ENCODE assay signal across 1 cellular context in genomic region chr1:94955767-94956632, GRCh38.
TF ChIP-seq lines count a peak whose summit lies in the region.

No MANE protein-coding gene starts in this region.

TF ChIP-seq in HepG2, 621 proteins besides CTCF, POLR2A, EP300 and RAD21 (continued from another document and continues in another):
- TF ChIP-seq PAXIP1 (CRISPR knock-in tag; conservative IDR thresholded peaks at IDR 0.05) (peak; percentile 37), REPIN1 (CRISPR knock-in tag; IDR thresholded peaks at IDR 0.05; ENCODE audit: borderline replicate concordance, low read depth) (no peak), SMYD3 (CRISPR knock-in tag; IDR thresholded peaks at IDR 0.05) (no peak), RXRB (CRISPR knock-in tag; IDR thresholded peaks at IDR 0.05; ENCODE audit: borderline replicate concordance) (peak; percentile 18; the same call in 1 of the 2 replicates), ZNF740 (CRISPR knock-in tag; IDR thresholded peaks at IDR 0.05) (no peak), ZNF670 (CRISPR knock-in tag; IDR thresholded peaks at IDR 0.05; ENCODE audit: borderline replicate concordance) (no peak), ZFY (CRISPR knock-in tag; IDR thresholded peaks at IDR 0.05) (peak; percentile 45; the same call in 1 of the 2 replicates), ZSCAN30 (CRISPR knock-in tag; IDR thresholded peaks at IDR 0.05) (no peak), ZNF224 (CRISPR knock-in tag; IDR thresholded peaks at IDR 0.05) (no peak), ZNF335 (CRISPR knock-in tag; IDR thresholded peaks at IDR 0.05) (no peak), KLF6 (CRISPR knock-in tag; IDR thresholded peaks at IDR 0.05) (no peak), ETV5 (CRISPR knock-in tag; IDR thresholded peaks at IDR 0.05; ENCODE audit: borderline replicate concordance) (no peak), ZFP36L2 (CRISPR knock-in tag; IDR thresholded peaks at IDR 0.05) (no peak), ATF7-NPFF (CRISPR knock-in tag; IDR thresholded peaks at IDR 0.05; ENCODE audit: low read depth) (no peak), ZFX (CRISPR knock-in tag; IDR thresholded peaks at IDR 0.05; ENCODE audit: low read depth) (peak; percentile 54), CREB1 (IDR thresholded peaks at IDR 0.05) (no peak), CREB1 (CRISPR knock-in tag; IDR thresholded peaks at IDR 0.05) (no peak), SP5 (CRISPR knock-in tag; IDR thresholded peaks at IDR 0.05; ENCODE audit: borderline replicate concordance, low read depth) (no peak), ESRRA (CRISPR knock-in tag; IDR thresholded peaks at IDR 0.05; ENCODE audit: low read depth) (no peak), ZBTB7A (CRISPR knock-in tag; IDR thresholded peaks at IDR 0.05) (no peak), SALL1 (CRISPR knock-in tag; IDR thresholded peaks at IDR 0.05) (peak; percentile 51), GATAD2A (CRISPR knock-in tag; IDR thresholded peaks at IDR 0.05) (0 out of 2 replicates have a peak, but pooled peaks have one; percentile 16), HNF4A (CRISPR knock-in tag; IDR thresholded peaks at IDR 0.05) (peak; percentile 61), ZNF543 (CRISPR knock-in tag; IDR thresholded peaks at IDR 0.05) (no peak), ZNF598 (CRISPR knock-in tag; IDR thresholded peaks at IDR 0.05; ENCODE audit: borderline replicate concordance) (0 out of 2 replicates have a peak, but pooled peaks have one; percentile 38), NR3C1 (CRISPR knock-in tag; IDR thresholded peaks at IDR 0.05) (no peak), KLF11 (CRISPR knock-in tag; IDR thresholded peaks at IDR 0.05) (no peak), NONO (IDR thresholded peaks at IDR 0.05) (no peak), NONO (CRISPR knock-in tag; conservative IDR thresholded peaks at IDR 0.05) (0 out of 2 replicates have a peak, but pooled peaks have one; percentile 21), HMGA1 (CRISPR knock-in tag; conservative IDR thresholded peaks at IDR 0.05) (no peak), PITX1 (CRISPR knock-in tag; IDR thresholded peaks at IDR 0.05) (no peak), HOXA9 (CRISPR knock-in tag; IDR thresholded peaks at IDR 0.05; ENCODE audit: borderline replicate concordance) (no peak), MED1 (CRISPR knock-in tag; IDR thresholded peaks at IDR 0.05) (0 out of 2 replicates have a peak, but pooled peaks have one; percentile 19), ZNF264 (CRISPR knock-in tag; IDR thresholded peaks at IDR 0.05) (no peak), ZNF441 (CRISPR knock-in tag; IDR thresholded peaks at IDR 0.05; ENCODE audit: borderline replicate concordance) (peak; percentile 51; the same call in 1 of the 2 replicates), RCOR2 (CRISPR knock-in tag; IDR thresholded peaks at IDR 0.05) (no peak), MAFG (CRISPR knock-in tag; IDR thresholded peaks at IDR 0.05) (no peak), MTA1 (CRISPR knock-in tag; IDR thresholded peaks at IDR 0.05; ENCODE audit: borderline replicate concordance) (no peak), WIZ (CRISPR knock-in tag; IDR thresholded peaks at IDR 0.05) (no peak), YY1 (IDR thresholded peaks at IDR 0.05; ENCODE audit: insufficient read depth, insufficient replicate concordance, low read depth, low read length) (no peak), NR2F6 (IDR thresholded peaks at IDR 0.05) (0 out of 2 replicates have a peak, but pooled peaks have one; percentile 8), NR2F6 (CRISPR knock-in tag; IDR thresholded peaks at IDR 0.05) (no peak), GPN1 (CRISPR knock-in tag; IDR thresholded peaks at IDR 0.05; ENCODE audit: borderline replicate concordance) (no peak), KMT2A (CRISPR knock-in tag; IDR thresholded peaks at IDR 0.05) (no peak), PHF8 (CRISPR knock-in tag; IDR thresholded peaks at IDR 0.05) (no peak), ZSCAN25 (CRISPR knock-in tag; IDR thresholded peaks at IDR 0.05) (no peak), ZBTB46 (CRISPR knock-in tag; IDR thresholded peaks at IDR 0.05; ENCODE audit: borderline replicate concordance) (no peak)
- TF ChIP-seq, protein P1, sequence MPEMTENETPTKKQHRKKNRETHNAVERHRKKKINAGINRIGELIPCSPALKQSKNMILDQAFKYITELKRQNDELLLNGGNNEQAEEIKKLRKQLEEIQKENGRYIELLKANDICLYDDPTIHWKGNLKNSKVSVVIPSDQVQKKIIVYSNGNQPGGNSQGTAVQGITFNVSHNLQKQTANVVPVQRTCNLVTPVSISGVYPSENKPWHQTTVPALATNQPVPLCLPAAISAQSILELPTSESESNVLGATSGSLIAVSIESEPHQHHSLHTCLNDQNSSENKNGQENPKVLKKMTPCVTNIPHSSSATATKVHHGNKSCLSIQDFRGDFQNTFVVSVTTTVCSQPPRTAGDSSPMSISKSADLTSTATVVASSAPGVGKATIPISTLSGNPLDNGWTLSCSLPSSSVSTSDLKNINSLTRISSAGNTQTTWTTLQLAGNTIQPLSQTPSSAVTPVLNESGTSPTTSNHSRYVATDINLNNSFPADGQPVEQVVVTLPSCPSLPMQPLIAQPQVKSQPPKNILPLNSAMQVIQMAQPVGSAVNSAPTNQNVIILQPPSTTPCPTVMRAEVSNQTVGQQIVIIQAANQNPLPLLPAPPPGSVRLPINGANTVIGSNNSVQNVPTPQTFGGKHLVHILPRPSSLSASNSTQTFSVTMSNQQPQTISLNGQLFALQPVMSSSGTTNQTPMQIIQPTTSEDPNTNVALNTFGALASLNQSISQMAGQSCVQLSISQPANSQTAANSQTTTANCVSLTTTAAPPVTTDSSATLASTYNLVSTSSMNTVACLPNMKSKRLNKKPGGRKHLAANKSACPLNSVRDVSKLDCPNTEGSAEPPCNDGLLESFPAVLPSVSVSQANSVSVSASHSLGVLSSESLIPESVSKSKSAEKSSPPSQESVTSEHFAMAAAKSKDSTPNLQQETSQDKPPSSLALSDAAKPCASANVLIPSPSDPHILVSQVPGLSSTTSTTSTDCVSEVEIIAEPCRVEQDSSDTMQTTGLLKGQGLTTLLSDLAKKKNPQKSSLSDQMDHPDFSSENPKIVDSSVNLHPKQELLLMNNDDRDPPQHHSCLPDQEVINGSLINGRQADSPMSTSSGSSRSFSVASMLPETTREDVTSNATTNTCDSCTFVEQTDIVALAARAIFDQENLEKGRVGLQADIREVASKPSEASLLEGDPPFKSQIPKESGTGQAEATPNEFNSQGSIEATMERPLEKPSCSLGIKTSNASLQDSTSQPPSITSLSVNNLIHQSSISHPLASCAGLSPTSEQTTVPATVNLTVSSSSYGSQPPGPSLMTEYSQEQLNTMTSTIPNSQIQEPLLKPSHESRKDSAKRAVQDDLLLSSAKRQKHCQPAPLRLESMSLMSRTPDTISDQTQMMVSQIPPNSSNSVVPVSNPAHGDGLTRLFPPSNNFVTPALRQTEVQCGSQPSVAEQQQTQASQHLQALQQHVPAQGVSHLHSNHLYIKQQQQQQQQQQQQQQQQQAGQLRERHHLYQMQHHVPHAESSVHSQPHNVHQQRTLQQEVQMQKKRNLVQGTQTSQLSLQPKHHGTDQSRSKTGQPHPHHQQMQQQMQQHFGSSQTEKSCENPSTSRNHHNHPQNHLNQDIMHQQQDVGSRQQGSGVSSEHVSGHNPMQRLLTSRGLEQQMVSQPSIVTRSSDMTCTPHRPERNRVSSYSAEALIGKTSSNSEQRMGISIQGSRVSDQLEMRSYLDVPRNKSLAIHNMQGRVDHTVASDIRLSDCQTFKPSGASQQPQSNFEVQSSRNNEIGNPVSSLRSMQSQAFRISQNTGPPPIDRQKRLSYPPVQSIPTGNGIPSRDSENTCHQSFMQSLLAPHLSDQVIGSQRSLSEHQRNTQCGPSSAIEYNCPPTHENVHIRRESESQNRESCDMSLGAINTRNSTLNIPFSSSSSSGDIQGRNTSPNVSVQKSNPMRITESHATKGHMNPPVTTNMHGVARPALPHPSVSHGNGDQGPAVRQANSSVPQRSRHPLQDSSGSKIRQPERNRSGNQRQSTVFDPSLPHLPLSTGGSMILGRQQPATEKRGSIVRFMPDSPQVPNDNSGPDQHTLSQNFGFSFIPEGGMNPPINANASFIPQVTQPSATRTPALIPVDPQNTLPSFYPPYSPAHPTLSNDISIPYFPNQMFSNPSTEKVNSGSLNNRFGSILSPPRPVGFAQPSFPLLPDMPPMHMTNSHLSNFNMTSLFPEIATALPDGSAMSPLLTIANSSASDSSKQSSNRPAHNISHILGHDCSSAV (CRISPR knock-in tag; IDR thresholded peaks at IDR 0.05; ENCODE audit: borderline replicate concordance) = no peak
- TF ChIP-seq, protein P2, sequence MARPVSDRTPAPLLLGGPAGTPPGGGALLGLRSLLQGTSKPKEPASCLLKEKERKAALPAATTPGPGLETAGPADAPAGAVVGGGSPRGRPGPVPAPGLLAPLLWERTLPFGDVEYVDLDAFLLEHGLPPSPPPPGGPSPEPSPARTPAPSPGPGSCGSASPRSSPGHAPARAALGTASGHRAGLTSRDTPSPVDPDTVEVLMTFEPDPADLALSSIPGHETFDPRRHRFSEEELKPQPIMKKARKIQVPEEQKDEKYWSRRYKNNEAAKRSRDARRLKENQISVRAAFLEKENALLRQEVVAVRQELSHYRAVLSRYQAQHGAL (CRISPR knock-in tag; IDR thresholded peaks at IDR 0.05; ENCODE audit: not compliant biosample characterization) = no peak
- TF ChIP-seq, protein P3, sequence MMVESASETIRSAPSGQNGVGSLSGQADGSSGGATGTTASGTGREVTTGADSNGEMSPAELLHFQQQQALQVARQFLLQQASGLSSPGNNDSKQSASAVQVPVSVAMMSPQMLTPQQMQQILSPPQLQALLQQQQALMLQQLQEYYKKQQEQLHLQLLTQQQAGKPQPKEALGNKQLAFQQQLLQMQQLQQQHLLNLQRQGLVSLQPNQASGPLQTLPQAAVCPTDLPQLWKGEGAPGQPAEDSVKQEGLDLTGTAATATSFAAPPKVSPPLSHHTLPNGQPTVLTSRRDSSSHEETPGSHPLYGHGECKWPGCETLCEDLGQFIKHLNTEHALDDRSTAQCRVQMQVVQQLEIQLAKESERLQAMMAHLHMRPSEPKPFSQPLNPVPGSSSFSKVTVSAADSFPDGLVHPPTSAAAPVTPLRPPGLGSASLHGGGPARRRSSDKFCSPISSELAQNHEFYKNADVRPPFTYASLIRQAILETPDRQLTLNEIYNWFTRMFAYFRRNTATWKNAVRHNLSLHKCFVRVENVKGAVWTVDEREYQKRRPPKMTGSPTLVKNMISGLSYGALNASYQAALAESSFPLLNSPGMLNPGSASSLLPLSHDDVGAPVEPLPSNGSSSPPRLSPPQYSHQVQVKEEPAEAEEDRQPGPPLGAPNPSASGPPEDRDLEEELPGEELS (CRISPR knock-in tag; IDR thresholded peaks at IDR 0.05) = no peak
- TF ChIP-seq, protein P4, sequence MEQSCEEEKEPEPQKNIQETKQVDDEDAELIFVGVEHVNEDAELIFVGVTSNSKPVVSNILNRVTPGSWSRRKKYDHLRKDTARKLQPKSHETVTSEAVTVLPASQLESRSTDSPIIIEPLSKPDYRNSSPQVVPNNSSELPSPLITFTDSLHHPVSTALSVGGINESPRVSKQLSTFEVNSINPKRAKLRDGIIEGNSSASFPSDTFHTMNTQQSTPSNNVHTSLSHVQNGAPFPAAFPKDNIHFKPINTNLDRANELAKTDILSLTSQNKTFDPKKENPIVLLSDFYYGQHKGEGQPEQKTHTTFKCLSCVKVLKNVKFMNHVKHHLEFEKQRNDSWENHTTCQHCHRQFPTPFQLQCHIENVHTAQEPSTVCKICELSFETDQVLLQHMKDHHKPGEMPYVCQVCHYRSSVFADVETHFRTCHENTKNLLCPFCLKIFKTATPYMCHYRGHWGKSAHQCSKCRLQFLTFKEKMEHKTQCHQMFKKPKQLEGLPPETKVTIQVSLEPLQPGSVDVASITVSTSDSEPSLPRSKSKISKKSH (CRISPR knock-in tag; IDR thresholded peaks at IDR 0.05; ENCODE audit: borderline replicate concordance) = no peak
- TF ChIP-seq, protein P5, sequence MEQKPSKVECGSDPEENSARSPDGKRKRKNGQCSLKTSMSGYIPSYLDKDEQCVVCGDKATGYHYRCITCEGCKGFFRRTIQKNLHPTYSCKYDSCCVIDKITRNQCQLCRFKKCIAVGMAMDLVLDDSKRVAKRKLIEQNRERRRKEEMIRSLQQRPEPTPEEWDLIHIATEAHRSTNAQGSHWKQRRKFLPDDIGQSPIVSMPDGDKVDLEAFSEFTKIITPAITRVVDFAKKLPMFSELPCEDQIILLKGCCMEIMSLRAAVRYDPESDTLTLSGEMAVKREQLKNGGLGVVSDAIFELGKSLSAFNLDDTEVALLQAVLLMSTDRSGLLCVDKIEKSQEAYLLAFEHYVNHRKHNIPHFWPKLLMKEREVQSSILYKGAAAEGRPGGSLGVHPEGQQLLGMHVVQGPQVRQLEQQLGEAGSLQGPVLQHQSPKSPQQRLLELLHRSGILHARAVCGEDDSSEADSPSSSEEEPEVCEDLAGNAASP (CRISPR knock-in tag; IDR thresholded peaks at IDR 0.05; ENCODE audit: borderline replicate concordance) = peak; percentile 61; the same call in 1 of the 2 replicates
